ENCODE assay signal across 7 cellular contexts in the genomic region with DNA sequence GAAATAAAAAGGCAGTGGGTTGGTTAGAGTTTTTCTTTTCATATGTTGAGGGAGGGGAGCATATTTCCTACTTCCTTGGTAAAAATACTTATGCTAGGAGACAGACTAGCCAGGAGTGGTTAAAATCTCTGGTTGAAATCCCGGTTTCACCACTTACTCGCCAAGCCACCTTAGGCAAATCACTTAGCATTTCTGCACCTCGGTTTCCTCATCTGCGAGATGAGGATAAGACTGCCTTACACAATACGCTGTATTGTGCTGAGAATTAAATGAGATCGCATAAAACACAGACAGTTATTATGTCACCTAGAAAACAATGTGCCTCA. TPM values are rescaled to one million over a fixed set of nuclear protein-coding genes. Genes with fewer than 3 reads are reported as not detected.
A peak's percentile ranks its signal among the peaks of the same experiment; 100 is the strongest.
DNase-seq lines count a peak whose midpoint lies in the region; ATAC-seq and TF ChIP-seq lines count a peak whose summit lies in the region.

No MANE protein-coding gene starts in this region.

- CTCF ChIA-PET in HEK293 (lab: Yijun Ruan, JAX), result interaction anchor here (0.5 to 3.6 kb wide), 6 partner anchors 10 to 56 kb away, joined by 3 to 20 read pairs (median 3); no protein-coding TSS in a partner anchor
- CTCF ChIA-PET in HEK293T (lab: Yijun Ruan, JAX), result no interaction called here

- no peak for TF ChIP-seq POLR2A in GM18505 (IDR thresholded peaks at IDR 0.05; ENCODE audit: borderline replicate concordance, extremely low read depth, insufficient read depth, insufficient read length)

- H3K4me3 ChIP-seq in HEK293 (ENCODE audit: low read depth, low read length), result peak overlapping the region; percentile 80
- H3K4me3 ChIP-seq in iPS-18c (ENCODE audit: insufficient read depth, low read depth, low read length), result peak overlapping the region; percentile 67

- no peaks in the 10 kb centered on the region for H3K9me3 ChIP-seq in HEK293 (ENCODE audit: control insufficient read depth, insufficient read depth, low read depth, low read length)
- H3K9me3 ChIP-seq in iPS-18c (ENCODE audit: control insufficient read depth, insufficient read depth, low read length), result no peaks in the 10 kb centered on the region

- no peaks in the 10 kb centered on the region for H3K9me3 Mint-ChIP-seq in activated naive CD4-positive, alpha-beta T cell treated with anti-CD3 and anti-CD28 coated beads, Interleukin-2, amount 50 U/mL, for 72 hours
- no peaks in the 10 kb centered on the region for H3K9me3 Mint-ChIP-seq in stimulated activated naive B cell treated with anti-CD40 and anti-IgM and Interleukin-4, amounts not matched to agents 10 μg/mL and 1 μg/mL and 100 μg/mL, for 72 hours

- no peak for TF ChIP-seq CTCF in HEK293 (tag by site-specific recombination; IDR thresholded peaks at IDR 0.05)

- H3K27ac Mint-ChIP-seq in activated naive CD4-positive, alpha-beta T cell treated with anti-CD3 and anti-CD28 coated beads, Interleukin-2, amount 50 U/mL, for 72 hours, result peak overlapping the region; percentile 90 to 96
- H3K27ac Mint-ChIP-seq in stimulated activated naive B cell treated with anti-CD40 and anti-IgM and Interleukin-4, amounts not matched to agents 10 μg/mL and 1 μg/mL and 100 μg/mL, for 72 hours, result no peak overlapping the region

- peaks cover 11 to 16% of the 10 kb centered on the region in 2 donors for H3K27me3 Mint-ChIP-seq in stimulated activated naive B cell treated with anti-CD40 and anti-IgM and Interleukin-4, amounts not matched to agents 10 μg/mL and 1 μg/mL and 100 μg/mL, for 72 hours

- peaks cover 3% of the 10 kb centered on the region; the same call in 1 of the 2 replicates for H3K4me1 ChIP-seq in HEK293 (ENCODE audit: control insufficient read depth, insufficient read depth, low read length)

- peaks cover 51 to 68% of the 10 kb centered on the region in 2 donors for H3K4me1 Mint-ChIP-seq in stimulated activated naive B cell treated with anti-CD40 and anti-IgM and Interleukin-4, amounts not matched to agents 10 μg/mL and 1 μg/mL and 100 μg/mL, for 72 hours

- peaks cover 26 to 31% of the 10 kb centered on the region in 2 donors for H3K36me3 Mint-ChIP-seq in activated naive CD4-positive, alpha-beta T cell treated with anti-CD3 and anti-CD28 coated beads, Interleukin-2, amount 50 U/mL, for 72 hours
- peaks cover 0 to 5% of the 10 kb centered on the region in 2 donors for H3K36me3 Mint-ChIP-seq in stimulated activated naive B cell treated with anti-CD40 and anti-IgM and Interleukin-4, amounts not matched to agents 10 μg/mL and 1 μg/mL and 100 μg/mL, for 72 hours

- no peak for ATAC-seq in activated naive CD4-positive, alpha-beta T cell treated with anti-CD3 and anti-CD28 coated beads, Interleukin-2, amount 50 U/mL, for 72 hours
- no peak for ATAC-seq in stimulated activated naive B cell treated with anti-CD40 and anti-IgM and Interleukin-4, amounts not matched to agents 10 μg/mL and 1 μg/mL and 100 μg/mL, for 72 hours (replicated peaks)
- ATAC-seq in HG02884 (IDR thresholded peaks at IDR 0.05; ENCODE audit: unreplicated experiment) (no peak), GM18505 (IDR thresholded peaks at IDR 0.05; ENCODE audit: unreplicated experiment) (no peak)

- POLR2A ChIA-PET in HEK293 (lab: Yijun Ruan, JAX) (interaction anchor here (2.0 to 3.4 kb wide), 3 partner anchors 10 to 55 kb away, joined by 5 to 22 read pairs (median 6); no protein-coding TSS in a partner anchor), HEK293T (lab: Yijun Ruan, JAX) (interaction anchor here (0.9 to 2.3 kb wide), 6 partner anchors 13 to 52 kb away, joined by 3 to 7 read pairs (median 4); no protein-coding TSS in a partner anchor)

- peak overlapping the region; percentile 80 to 91 for H3K4me3 Mint-ChIP-seq in stimulated activated naive B cell treated with anti-CD40 and anti-IgM and Interleukin-4, amounts not matched to agents 10 μg/mL and 1 μg/mL and 100 μg/mL, for 72 hours

- H3K27ac ChIP-seq in HEK293 (ENCODE audit: extremely low read depth, low read depth, low read length), result no peak overlapping the region

- DNase-seq in activated naive CD4-positive, alpha-beta T cell treated with anti-CD3 and anti-CD28 coated beads, Interleukin-2, amount 50 U/mL, for 72 hours (ENCODE audit: low spot score in 2 of 2), result no peak
- no peak for DNase-seq in stimulated activated naive B cell treated with anti-CD40 and anti-IgM and Interleukin-4, amounts not matched to agents 10 μg/mL and 1 μg/mL and 100 μg/mL, for 72 hours
- DNase-seq in HEK293T (ENCODE audit: extremely low spot score), result no peak

- H3K36me3 ChIP-seq in HEK293 (ENCODE audit: control insufficient read depth in 2 of 2, insufficient read depth in 1 of 2, low read length in 2 of 2), result peaks cover 0 to 5% of the 10 kb centered on the region in 2 experiments; a peak in 1 of 3 replicates

TF ChIP-seq in HEK293, 187 proteins besides CTCF, POLR2A, EP300 and RAD21:
- peak; percentile 33; the same call in 1 of the 2 replicates for TF ChIP-seq ZNF664 (tag by site-specific recombination; IDR thresholded peaks at IDR 0.05)
- peak; percentile 53; the same call in 1 of the 2 replicates for TF ChIP-seq ZNF2 (tag by site-specific recombination; IDR thresholded peaks at IDR 0.05)
- TF ChIP-seq ZBTB21 (tag by site-specific recombination; IDR thresholded peaks at IDR 0.05), result peak; percentile 39; the same call in 1 of the 2 replicates
- TF ChIP-seq, protein P1, sequence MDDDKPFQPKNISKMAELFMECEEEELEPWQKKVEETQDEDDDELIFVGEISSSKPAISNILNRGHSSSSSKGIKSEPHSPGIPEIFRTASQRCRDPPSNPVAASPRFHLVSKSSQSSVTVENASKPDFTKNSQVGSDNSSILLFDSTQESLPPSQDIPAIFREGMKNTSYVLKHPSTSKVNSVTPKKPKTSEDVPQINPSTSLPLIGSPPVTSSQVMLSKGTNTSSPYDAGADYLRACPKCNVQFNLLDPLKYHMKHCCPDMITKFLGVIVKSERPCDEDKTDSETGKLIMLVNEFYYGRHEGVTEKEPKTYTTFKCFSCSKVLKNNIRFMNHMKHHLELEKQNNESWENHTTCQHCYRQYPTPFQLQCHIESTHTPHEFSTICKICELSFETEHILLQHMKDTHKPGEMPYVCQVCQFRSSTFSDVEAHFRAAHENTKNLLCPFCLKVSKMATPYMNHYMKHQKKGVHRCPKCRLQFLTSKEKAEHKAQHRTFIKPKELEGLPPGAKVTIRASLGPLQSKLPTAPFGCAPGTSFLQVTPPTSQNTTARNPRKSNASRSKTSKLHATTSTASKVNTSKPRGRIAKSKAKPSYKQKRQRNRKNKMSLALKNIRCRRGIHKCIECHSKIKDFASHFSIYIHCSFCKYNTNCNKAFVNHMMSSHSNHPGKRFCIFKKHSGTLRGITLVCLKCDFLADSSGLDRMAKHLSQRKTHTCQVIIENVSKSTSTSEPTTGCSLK (tag by site-specific recombination; IDR thresholded peaks at IDR 0.05), result no peak

TF ChIP-seq in HEK293T, 16 proteins besides CTCF, POLR2A, EP300 and RAD21:
- TF ChIP-seq ZNF384 (IDR thresholded peaks at IDR 0.05) (no peak), BHLHE40 (IDR thresholded peaks at IDR 0.05; ENCODE audit: borderline replicate concordance) (no peak)

RNA-seq across cellular contexts. Expression of gene IFFO2, which starts 1.4 kb away (rescaled TPM):
- 10 to 100 TPM; 27.3 to 41.7 TPM for total RNA-seq in activated naive CD4-positive, alpha-beta T cell treated with anti-CD3 and anti-CD28 coated beads, Interleukin-2, amount 50 U/mL, for 72 hours

RNA-seq across cellular contexts. Expression of gene ALDH4A1, which starts 52.7 kb away (rescaled TPM):
- 1 to 10 TPM; 7.4 to 9.8 TPM for total RNA-seq in activated naive CD4-positive, alpha-beta T cell treated with anti-CD3 and anti-CD28 coated beads, Interleukin-2, amount 50 U/mL, for 72 hours
